21 cellular contexts compared by ENCODE assay signal in the genomic region with DNA sequence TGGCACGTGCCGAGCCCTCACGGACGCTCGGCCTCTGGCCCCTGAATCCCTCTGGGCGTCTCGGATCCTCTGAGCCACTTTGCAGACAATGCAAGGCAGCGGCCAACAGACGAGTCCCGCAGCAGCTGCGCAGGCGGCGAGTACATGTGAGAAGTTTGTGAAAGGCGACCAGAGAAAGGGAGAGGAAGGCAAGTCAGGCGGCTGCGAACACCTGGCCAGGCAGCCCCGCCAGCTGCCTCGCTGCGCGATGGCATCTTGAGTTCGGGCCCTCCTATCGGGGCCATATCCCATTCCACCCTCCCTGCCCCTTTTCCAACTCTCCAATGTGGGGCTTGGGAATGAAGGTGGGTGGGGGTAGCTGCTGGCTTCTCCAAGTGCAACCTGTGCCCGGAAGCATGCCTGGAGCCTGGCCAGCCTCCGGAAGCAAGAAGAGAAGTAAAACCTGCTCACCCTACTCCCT. TPM values are rescaled to one million over a fixed set of nuclear protein-coding genes. Genes with fewer than 3 reads are reported as not detected.
A peak's percentile ranks its signal among the peaks of the same experiment; 100 is the strongest.
DNase-seq lines count a peak whose midpoint lies in the region; ATAC-seq, FAIRE-seq and TF ChIP-seq lines count a peak whose summit lies in the region.
"Had no signal": no experiment of that assay in that cellular context is flagged by ENCODE, and none has a peak within 500 bp of the region (broad histone marks: within the 10 kb centered on the region; RNA-seq: fewer than 3 reads in every experiment).

No MANE protein-coding gene starts in this region.

- no peak overlapping the region for H4K91ac ChIP-seq in H1 (replicated peaks; ENCODE audit: insufficient read length, low read length)

- TF ChIP-seq POLR2A in H1 (IDR thresholded peaks at IDR 0.05; ENCODE audit: control extremely low read depth in 1 of 2, low read depth in 2 of 2, low read length in 2 of 2), result no peak

- H2BK5ac ChIP-seq in H1 (ENCODE audit: low read depth, low read length), result no peak overlapping the region; the same call in 1 of the 2 replicates

- 0 out of 2 replicates have a peak, but pooled peaks cover 9% of the 10 kb centered on the region for H3F3A ChIP-seq in GM23338 (replicated peaks; ENCODE audit: low read depth)

- H3K4me3 ChIP-seq in GM23338 (peak overlapping the region; percentile 42), HUES6 (ENCODE audit: low read depth, low read length) (0 out of 2 replicates have a peak overlapping the region, but pooled peaks have one; percentile 3), H1 (ENCODE audit: extremely low read depth in 1 of 4, insufficient read depth in 2 of 4, low read depth in 3 of 4, low read length in 4 of 4) (peak overlapping the region in 3 of 4 experiments; percentile 9 to 48 (median 32); a peak in 4 of 8 replicates)
- H3K4me3 ChIP-seq: K562 had no signal

- H3K36me3 Mint-ChIP-seq in GM23338 (ENCODE audit: low read depth), result no peaks in the 10 kb centered on the region
- no peaks in the 10 kb centered on the region for H3K36me3 Mint-ChIP-seq in CD4-positive, alpha-beta T cell (ENCODE audit: low read depth)

- no peak for TF ChIP-seq RAD21 in H1 (IDR thresholded peaks at IDR 0.05 in 1 of 2, conservative IDR thresholded peaks at IDR 0.05 in 1 of 2; ENCODE audit: low read depth in 2 of 2, low read length in 2 of 2)

- ATAC-seq in GM23338, result peak; percentile 21
- no peak for ATAC-seq in CD4-positive, alpha-beta T cell (ENCODE audit: poor library complexity)
- no peak for ATAC-seq in GM18517 (IDR thresholded peaks at IDR 0.05; ENCODE audit: unreplicated experiment)
- ATAC-seq: K562, SK-N-SH treated with all-trans-retinoic acid at 6 μM for 48 hours had no signal

- H3K27me3 Mint-ChIP-seq in GM23338 (ENCODE audit: insufficient read depth, low read depth, poor library complexity), result peaks cover 86% of the 10 kb centered on the region
- H3K27me3 Mint-ChIP-seq in CD4-positive, alpha-beta T cell, result peaks cover 85% of the 10 kb centered on the region

- CTCF ChIA-PET in H1 (lab: Charles Lee; ENCODE audit: partially characterized antibody), result interaction anchor here (0.5 to 3.6 kb wide), 7 partner anchors 10 to 1310 kb away, joined by 3 to 19 read pairs (median 3); no protein-coding TSS in a partner anchor
- CTCF ChIA-PET in CD4-positive, alpha-beta T cell (lab: Charles Lee), result no interaction called here

- no peak for TF ChIP-seq EP300 in H1 (IDR thresholded peaks at IDR 0.05; ENCODE audit: borderline replicate concordance in 1 of 2, low read depth in 2 of 2, low read length in 2 of 2)

- no peak overlapping the region for H3K18ac ChIP-seq in H1 (ENCODE audit: extremely low read depth, low read length)

- H2BK15ac ChIP-seq in H1 (ENCODE audit: low read length), result no peak overlapping the region

- peak overlapping the region; percentile 83 for H2AFZ ChIP-seq in GM23338
- H2AFZ ChIP-seq in H1 (ENCODE audit: low read length), result no peak overlapping the region; the same call in 1 of the 2 replicates

- H3K4me2 ChIP-seq in GM23338 (peak overlapping the region; percentile 71), H1 (ENCODE audit: insufficient read depth in 1 of 2, low read depth in 2 of 2, low read length in 2 of 2) (peak overlapping the region; percentile 61 to 74)

- H3K23ac ChIP-seq in H1 (ENCODE audit: insufficient read length), result no peak overlapping the region

- H3K14ac ChIP-seq in H1 (ENCODE audit: insufficient read length), result no peak overlapping the region

- no peaks in the 10 kb centered on the region for H3K9me3 ChIP-seq in HUES6 (ENCODE audit: control insufficient read depth, insufficient read depth, low read depth, low read length)
- H3K9me3 ChIP-seq in H1 (ENCODE audit: insufficient read depth in 2 of 2, low read depth in 1 of 2, low read length in 1 of 2), result no peaks in the 10 kb centered on the region
- H3K9me3 ChIP-seq in CD4-positive, alpha-beta T cell (ENCODE audit: control insufficient read depth, low read length), result no peaks in the 10 kb centered on the region

- intact Hi-C loops in CD4-positive, alpha-beta T cell (cut with DNase I, micrococcal nuclease), result no loop called here

- WGBS in H1 (ENCODE audit: extremely low coverage in 1 of 2, insufficient coverage in 1 of 2, insufficient read length in 1 of 2, insufficient replicate concordance in 2 of 2, low coverage in 1 of 2, low lambda C conversion rate in 2 of 2, missing lambda C conversion rate in 1 of 2), 2 experiments, result 5% methylated on average over 17 of the region's 24 CpGs; no CpG with 5 or more reads in 1 of the 2 experiments

- peaks cover 53% of the 10 kb centered on the region for H3K4me1 Mint-ChIP-seq in GM23338
- H3K4me1 Mint-ChIP-seq in CD4-positive, alpha-beta T cell (ENCODE audit: low read depth), result peaks cover 10% of the 10 kb centered on the region

- DNase-seq in GM23338 (ENCODE audit: low spot score), result peak; percentile 77
- DNase-seq in H1 (ENCODE audit: low read depth in 1 of 2, low spot score in 2 of 2), result peak in 1 of 2 experiments; percentile 65
- peak; percentile 30 for DNase-seq in iPS-NIHi7 (ENCODE audit: extremely low spot score)
- DNase-seq in HuH-7 (ENCODE audit: low spot score), result no peak
- DNase-seq in CD4-positive, alpha-beta T cell, result no peak
- no peak for DNase-seq in dedifferentiated amniotic fluid mesenchymal stem cell (ENCODE audit: extremely low spot score)
- DNase-seq: DMS153, MV-4-11, NCI-H1417 treated with DMSO at 0.1 percent for 48 hours, NCI-H1930, NCI-H510A treated with DMSO at 0.1 percent for 48 hours, SHP77, T-helper 1 cell had no signal

- H4K5ac ChIP-seq in H1 (ENCODE audit: insufficient read length, low read depth, low read length), result no peak overlapping the region

- no peak overlapping the region for H3K4ac ChIP-seq in H1 (replicated peaks; ENCODE audit: insufficient read length, low read depth, low read length)

- H3K79me2 ChIP-seq in GM23338 (replicated peaks; ENCODE audit: insufficient read depth) (no peaks in the 10 kb centered on the region), H1 (ENCODE audit: control insufficient read depth in 1 of 2, insufficient read depth in 2 of 2, low read length in 2 of 2) (no peaks in the 10 kb centered on the region)

- H3K56ac ChIP-seq in H1 (replicated peaks; ENCODE audit: insufficient read length, low read depth, low read length), result no peak overlapping the region

- H3K27ac ChIP-seq in GM23338 (ENCODE audit: low read depth), result no peak overlapping the region
- H3K27ac ChIP-seq in HUES6 (ENCODE audit: low read depth, low read length), result no peak overlapping the region
- H3K27ac ChIP-seq in H1 (ENCODE audit: low read depth, low read length), result no peak overlapping the region
- H3K27ac ChIP-seq in CD4-positive, alpha-beta T cell (ENCODE audit: low read depth, low read length), result no peak overlapping the region
- H3K27ac ChIP-seq: C4-2B had no signal

- no peaks in the 10 kb centered on the region; the same call in 2 of the 3 replicates for H3K9me3 Mint-ChIP-seq in GM23338
- H3K9me3 Mint-ChIP-seq in CD4-positive, alpha-beta T cell, result no peaks in the 10 kb centered on the region

- no peak overlapping the region for H3K9ac ChIP-seq in HUES6 (ENCODE audit: low read length)
- no peak overlapping the region for H3K9ac ChIP-seq in H1 (replicated peaks in 1 of 4; ENCODE audit: extremely low read depth in 1 of 4, low read depth in 3 of 4, low read length in 3 of 4)

- FAIRE-seq in H1 (lab: Jason Lieb, UNC), result no peak
- FAIRE-seq: H54, K562, RCC 7860 had no signal

- H3K27ac Mint-ChIP-seq in GM23338, result no peak overlapping the region
- no peak overlapping the region for H3K27ac Mint-ChIP-seq in CD4-positive, alpha-beta T cell

- H2BK120ac ChIP-seq in H1 (replicated peaks; ENCODE audit: low read depth, low read length), result no peak overlapping the region

- H3K4me1 ChIP-seq in GM23338 (ENCODE audit: insufficient read depth), result peaks cover 46% of the 10 kb centered on the region
- H3K4me1 ChIP-seq in HUES6 (ENCODE audit: control insufficient read depth, insufficient read depth, low read length), result peaks cover 26% of the 10 kb centered on the region
- H3K4me1 ChIP-seq in H1 (replicated peaks in 1 of 4; ENCODE audit: control insufficient read depth in 3 of 4, insufficient read depth in 4 of 4, low read length in 3 of 4), result peaks cover 10 to 24% (median 16%) of the 10 kb centered on the region in 4 experiments

- TF ChIP-seq CTCF in GM23338 (conservative IDR thresholded peaks at IDR 0.05; ENCODE audit: low read depth in 2 of 2) (no peak), H1 (IDR thresholded peaks at IDR 0.05; ENCODE audit: control extremely low read depth in 1 of 3, insufficient read depth in 1 of 3, low read depth in 1 of 3, low read length in 3 of 3) (no peak)
- no peak for TF ChIP-seq CTCF in CD4-positive, alpha-beta T cell (IDR thresholded peaks at IDR 0.05)

- H4K20me1 ChIP-seq in GM23338 (replicated peaks; ENCODE audit: insufficient read depth) (peaks cover 13% of the 10 kb centered on the region; the same call in 1 of the 2 replicates), H1 (replicated peaks in 1 of 2; ENCODE audit: control insufficient read depth in 1 of 2, insufficient read depth in 2 of 2, low read length in 2 of 2) (peaks cover 9 to 22% of the 10 kb centered on the region in 2 experiments)

- POLR2A ChIA-PET in H1 (lab: Charles Lee; ENCODE audit: partially characterized antibody), result interaction anchor here (0.6 to 1.8 kb wide), 3 partner anchors 11 to 304 kb away, joined by 3 to 8 read pairs (median 3); no protein-coding TSS in a partner anchor
- POLR2A ChIA-PET in CD4-positive, alpha-beta T cell (lab: Charles Lee), result no interaction called here

- H3K4me3 Mint-ChIP-seq in GM23338, result peak overlapping the region; percentile 64
- no peak overlapping the region for H3K4me3 Mint-ChIP-seq in CD4-positive, alpha-beta T cell

- H3K36me3 ChIP-seq in GM23338 (ENCODE audit: insufficient read depth), result no peaks in the 10 kb centered on the region
- no peaks in the 10 kb centered on the region for H3K36me3 ChIP-seq in HUES6 (ENCODE audit: control insufficient read depth, insufficient read depth, low read length)
- no peaks in the 10 kb centered on the region; a peak in 1 of 8 replicates for H3K36me3 ChIP-seq in H1 (ENCODE audit: control insufficient read depth in 2 of 4, insufficient read depth in 4 of 4, low read length in 3 of 4)

- no peak overlapping the region for H2BK20ac ChIP-seq in H1 (ENCODE audit: low read length)

- H3K27me3 ChIP-seq in GM23338 (ENCODE audit: insufficient read depth), result peaks cover 98% of the 10 kb centered on the region
- peaks cover 94% of the 10 kb centered on the region for H3K27me3 ChIP-seq in HUES6 (ENCODE audit: control insufficient read depth, insufficient read depth, low read length)
- peaks cover 70 to 81% (median 75%) of the 10 kb centered on the region in 4 experiments for H3K27me3 ChIP-seq in H1 (replicated peaks in 1 of 4; ENCODE audit: control insufficient read depth in 3 of 4, extremely low read depth in 1 of 4, insufficient read depth in 3 of 4, low read length in 3 of 4)
- peaks cover 76% of the 10 kb centered on the region for H3K27me3 ChIP-seq in CD4-positive, alpha-beta T cell (ENCODE audit: control insufficient read depth, insufficient read depth, low read length)

- peaks cover 12% of the 10 kb centered on the region; the same call in 1 of the 2 replicates for H3K23me2 ChIP-seq in H1 (ENCODE audit: low read depth, low read length)

- no peak overlapping the region for H4K8ac ChIP-seq in H1 (ENCODE audit: extremely low read depth, insufficient read depth, low read length)

- H2BK12ac ChIP-seq in H1 (ENCODE audit: low read depth, low read length), result peak overlapping the region; percentile 9; the same call in 1 of the 2 replicates

- H3K79me1 ChIP-seq in H1 (ENCODE audit: low read depth, low read length), result no peaks in the 10 kb centered on the region

- no peaks in the 10 kb centered on the region for H3K9me2 ChIP-seq in GM23338 (ENCODE audit: insufficient read depth)

- no peak overlapping the region for H2AK5ac ChIP-seq in H1 (ENCODE audit: low read depth, low read length)

RNA-seq across cellular contexts. Expression of a gene that starts 4.5 kb away (rescaled TPM):
- 0.49 TPM in 1 of 2 replicates, not detected in the other for total RNA-seq in GM23338 (2014; rRNA removed; shearing (Covaris generic))
- polyA plus RNA-seq in GM23338 (2016; fragmentation: Nextera tagmentation; extraction: Ambion mirVana), result 0.09 TPM in 1 of 2 replicates, not detected in the other
- total RNA-seq in H1 (2021; fragmentation: NEBNext Ultra II Directional; extraction: Animal tissue kit (Norgen Biotek cat#: 25700)), result 0.11 TPM in 1 of 2 replicates, not detected in the other
- polyA plus RNA-seq in H1 (2011; rRNA removed), result 0.09 and 0.22 TPM in 2 replicates
- 0.03 TPM for polyA plus RNA-seq in H1 (2011; cell fraction: cytosol; rRNA removed)
- polyA plus RNA-seq in H1 (2011; cell fraction: nucleus; rRNA removed), result 0.10 TPM
- 0.07 TPM in 1 of 4 replicates, not detected in the others for polyA plus RNA-seq in H1 (2012, experiment 1 of 2)
- not detected for polyA plus RNA-seq in H1 (2012, experiment 2 of 2)
- polyA plus RNA-seq in H1 (2013, experiment 1 of 2), result 0.06 TPM
- polyA plus RNA-seq in H1 (2013, experiment 2 of 2), result 0.06 TPM
- polyA minus RNA-seq in H1 (2011; rRNA and poly(A)+ RNA removed), result not detected in 2 replicates
- not detected for polyA minus RNA-seq in H1 (2011; cell fraction: cytosol; rRNA and poly(A)+ RNA removed)
- polyA minus RNA-seq in H1 (2011; cell fraction: nucleus; rRNA and poly(A)+ RNA removed), result not detected
- under 1 TPM; 0.17 to 0.22 TPM for total RNA-seq in CD4-positive, alpha-beta T cell
- total RNA-seq: G401 had no signal

Comparison
In these comparisons a context has a peak if more than half of its experiments do, and no peak if none do; other contexts are left out.
1. DNase-seq: peak in GM23338 (single experiment) and iPS-NIHi7 (single experiment); none in HuH-7 (single experiment), CD4-positive, alpha-beta T cell (0 of 10) and dedifferentiated amniotic fluid mesenchymal stem cell (single experiment).
2. Peak in every context shown above with its lines, with median percentiles within 50 percentile points of each other: H3K4me3 ChIP-seq.